ENCODE assay signal across 25 cellular contexts in genomic region chr1:185956881-185957280, GRCh38.
DNase-seq lines count a peak whose midpoint lies in the region; ATAC-seq, FAIRE-seq and TF ChIP-seq lines count a peak whose summit lies in the region.
"Had no signal": no experiment of that assay in that cellular context is flagged by ENCODE, and none has a peak within 500 bp of the region (broad histone marks: within the 10 kb centered on the region; RNA-seq: fewer than 3 reads in every experiment).

No MANE protein-coding gene starts in this region.

- peak; percentile 5 for DNase-seq in NCI-H748 (lab: John Stamatoyannopoulos, UW; ENCODE audit: unreplicated experiment)
- no peak for DNase-seq in NCI-H748 treated with DMSO at 0.1 percent for 48 hours (lab: John Stamatoyannopoulos, UW)
- peak; percentile 49 for DNase-seq in COR-L47 (lab: John Stamatoyannopoulos, UW)
- DNase-seq in astrocyte (ENCODE audit: low read depth) = peak; percentile 59
- DNase-seq in osteoblast (ENCODE audit: insufficient read length, low spot score, missing footprints) = peak; percentile 4
- no peak for DNase-seq in HT-29 (ENCODE audit: low spot score)
- DNase-seq: 8988T; AML-193; C1 segment of cervical spinal cord; Calu3; CD8-positive, alpha-beta T cell; EL; GF-D8; GOT3; HCEC 1CT; KG1; NCI-H1436 treated with DMSO at 0.1 percent for 48 hours; NCI-H2107; NCI-H82; OCI-M1 had no signal

- no peak overlapping the region for H3K9ac ChIP-seq in astrocyte (ENCODE audit: low read length)

- H3K4me1 ChIP-seq in astrocyte (ENCODE audit: insufficient read depth, low read length) (peaks cover 3% of the 10 kb centered on the region), osteoblast (ENCODE audit: insufficient read depth, low read length) (peaks cover 3% of the 10 kb centered on the region)

- no peak overlapping the region for H3K27ac Mint-ChIP-seq in astrocyte (ENCODE audit: unreplicated experiment)
- H3K27ac Mint-ChIP-seq: CD8-positive, alpha-beta T cell had no signal

- H3K79me2 ChIP-seq in astrocyte (ENCODE audit: insufficient read depth, low read length) = no peaks in the 10 kb centered on the region
- no peaks in the 10 kb centered on the region for H3K79me2 ChIP-seq in osteoblast (ENCODE audit: insufficient read depth, low read length)

- TF ChIP-seq CTCF in astrocyte (IDR thresholded peaks at IDR 0.05; ENCODE audit: insufficient read depth, low read depth, low read length) = no peak
- no peak for TF ChIP-seq CTCF in osteoblast (IDR thresholded peaks at IDR 0.05; ENCODE audit: extremely low read depth, low read depth, low read length)

- H3K9me3 Mint-ChIP-seq in astrocyte (ENCODE audit: unreplicated experiment) = peaks cover 2% of the 10 kb centered on the region
- H3K9me3 Mint-ChIP-seq: CD8-positive, alpha-beta T cell had no signal

- no peak for FAIRE-seq in astrocyte (lab: Jason Lieb, UNC)
- FAIRE-seq: GM19239, RCC 7860 had no signal

- ATAC-seq in HG02885 (IDR thresholded peaks at IDR 0.05; ENCODE audit: poor library complexity, unreplicated experiment) = no peak
- ATAC-seq: CD8-positive, alpha-beta T cell had no signal

- H4K20me1 ChIP-seq in astrocyte (ENCODE audit: insufficient read depth, low read length) = no peaks in the 10 kb centered on the region
- H4K20me1 ChIP-seq in osteoblast (ENCODE audit: insufficient read depth, low read length) = no peaks in the 10 kb centered on the region

- H2AFZ ChIP-seq in astrocyte (ENCODE audit: low read depth, low read length) = no peak overlapping the region
- H2AFZ ChIP-seq in osteoblast (ENCODE audit: low read length) = no peak overlapping the region

- no peaks in the 10 kb centered on the region for H3K36me3 ChIP-seq in astrocyte (ENCODE audit: insufficient read depth, low read length)
- no peaks in the 10 kb centered on the region for H3K36me3 ChIP-seq in osteoblast (ENCODE audit: insufficient read depth, low read length)
- H3K36me3 ChIP-seq: SJSA1 had no signal

- peaks cover 2% of the 10 kb centered on the region for H3K36me3 Mint-ChIP-seq in astrocyte (ENCODE audit: low read depth, unreplicated experiment)
- H3K36me3 Mint-ChIP-seq: CD8-positive, alpha-beta T cell had no signal

- H3K4me3 Mint-ChIP-seq in astrocyte (ENCODE audit: unreplicated experiment) = no peak overlapping the region
- H3K4me3 Mint-ChIP-seq: CD8-positive, alpha-beta T cell had no signal

- H3K4me3 ChIP-seq in astrocyte (ENCODE audit: insufficient read depth, low read depth, low read length) (no peak overlapping the region), osteoblast (ENCODE audit: insufficient read depth, low read length) (no peak overlapping the region)
- H3K4me3 ChIP-seq: SJSA1 had no signal

- H3K27me3 ChIP-seq in astrocyte (ENCODE audit: insufficient read depth, low read length) (no peaks in the 10 kb centered on the region), osteoblast (ENCODE audit: insufficient read depth, low read length) (no peaks in the 10 kb centered on the region)
- H3K27me3 ChIP-seq: SJSA1 had no signal

- H3K9me3 ChIP-seq in astrocyte (ENCODE audit: insufficient read depth, low read depth, low read length) = no peaks in the 10 kb centered on the region
- H3K9me3 ChIP-seq in osteoblast (ENCODE audit: low read depth, low read length) = no peaks in the 10 kb centered on the region
- H3K9me3 ChIP-seq: SJSA1 had no signal

- H3K4me2 ChIP-seq in astrocyte (ENCODE audit: low read length) (no peak overlapping the region), osteoblast (ENCODE audit: insufficient read depth, low read length) (no peak overlapping the region)

- no peak overlapping the region for H3K27ac ChIP-seq in astrocyte (ENCODE audit: low read depth, low read length)
- H3K27ac ChIP-seq in osteoblast (ENCODE audit: low read depth, low read length) = no peak overlapping the region
- H3K27ac ChIP-seq: HL-60, SJSA1 had no signal

- H3K27me3 Mint-ChIP-seq in astrocyte (ENCODE audit: low read depth, unreplicated experiment) = no peaks in the 10 kb centered on the region

- peaks cover 15% of the 10 kb centered on the region for H3K4me1 Mint-ChIP-seq in astrocyte (ENCODE audit: low read depth, unreplicated experiment)

Comparison
In these comparisons a context has a peak if more than half of its experiments do, and no peak if none do; other contexts are left out.
1. DNase-seq: peak in NCI-H748 (single experiment), COR-L47 (single experiment), astrocyte (single experiment) and osteoblast (single experiment); none in NCI-H748 treated with DMSO at 0.1 percent for 48 hours (single experiment) and HT-29 (single experiment).